22 cellular contexts compared by ENCODE assay signal in the genomic region with DNA sequence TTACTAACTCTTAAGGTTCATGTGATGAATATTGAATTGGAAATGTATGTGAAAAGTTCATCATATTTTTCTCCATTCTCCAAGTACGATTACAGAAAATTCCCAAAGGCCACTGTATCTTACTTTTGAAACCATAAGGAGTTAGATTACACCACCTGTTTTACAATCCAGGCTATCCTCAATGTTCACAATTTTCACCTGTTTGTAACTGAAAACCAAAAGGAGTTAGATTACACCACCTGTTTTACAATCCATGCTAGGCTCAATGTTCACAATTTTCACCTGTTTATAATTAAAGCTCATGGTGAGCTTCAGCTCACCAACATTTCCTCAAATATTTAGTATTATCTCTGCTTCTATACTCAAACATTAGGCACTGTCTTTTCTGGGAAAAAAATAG.
"Had no signal": no experiment of that assay in that cellular context is flagged by ENCODE, and none has a peak within 500 bp of the region (broad histone marks: within the 10 kb centered on the region; RNA-seq: fewer than 3 reads in every experiment).

No MANE protein-coding gene starts in this region.

- ATAC-seq: body of pancreas, left lung, lower lobe of right lung, right cardiac atrium, upper lobe of right lung had no signal

- H3K4me1 Mint-ChIP-seq: activated naive CD8-positive, alpha-beta T cell treated with anti-CD3 and anti-CD28 coated beads for 36 hours had no signal

- H3K4me3 Mint-ChIP-seq: activated naive CD8-positive, alpha-beta T cell treated with anti-CD3 and anti-CD28 coated beads for 36 hours; nephron had no signal

- H3K27me3 Mint-ChIP-seq: activated naive CD8-positive, alpha-beta T cell treated with anti-CD3 and anti-CD28 coated beads for 36 hours had no signal

- DNase-seq: activated CD4-positive, alpha-beta T cell treated with anti-CD3 and anti-CD28 coated beads for 4 hours; activated CD4-positive, alpha-beta T cell treated with anti-CD3 and anti-CD28 coated beads, Interleukin-2, amount 50 U/mL, for 4 hours; activated effector memory CD4-positive, alpha-beta T cell treated with Interleukin-2 at 50 U/mL for 16 hours; activated naive CD4-positive, alpha-beta T cell treated with Interleukin-2 at 50 U/mL for 16 hours; activated naive CD8-positive, alpha-beta T cell treated with anti-CD3 and anti-CD28 coated beads for 36 hours; adrenal gland; aorta; body of pancreas; dermis blood vessel endothelial cell; effector CD4-positive, alpha-beta T cell; esophagus squamous epithelium; left lung; lower lobe of right lung; mesenchymal stem cell; posterior cingulate gyrus; right cardiac atrium; stimulated activated CD4-positive, alpha-beta T cell treated with anti-CD3 and anti-CD28 coated beads, Interleukin-15, amount 100 ng/mL, for 24 hours; stimulated activated CD4-positive, alpha-beta T cell treated with anti-CD3 and anti-CD28 coated beads, Interleukin-2, amount 100 ng/mL, for 24 hours; stimulated activated naive CD4-positive, alpha-beta T cell; tibial artery; upper lobe of right lung had no signal

- H3K36me3 Mint-ChIP-seq: activated naive CD8-positive, alpha-beta T cell treated with anti-CD3 and anti-CD28 coated beads for 36 hours had no signal

- H3K27ac Mint-ChIP-seq: activated naive CD8-positive, alpha-beta T cell treated with anti-CD3 and anti-CD28 coated beads for 36 hours had no signal
